12 cellular contexts compared by ENCODE assay signal in genomic region chr2:236551843-236552542, GRCh38. TPM values are rescaled to one million over a fixed set of nuclear protein-coding genes. Genes with fewer than 3 reads are reported as not detected.
DNase-seq lines count a peak whose midpoint lies in the region; ATAC-seq and FAIRE-seq lines count a peak whose summit lies in the region.
"Had no signal": no experiment of that assay in that cellular context is flagged by ENCODE, and none has a peak within 500 bp of the region (broad histone marks: within the 10 kb centered on the region; RNA-seq: fewer than 3 reads in every experiment).

No MANE protein-coding gene starts in this region.

- no peak for FAIRE-seq in HTR-8/SVneo (lab: Jason Lieb, UNC)

- no peaks in the 10 kb centered on the region for H3K27me3 ChIP-seq in neuron (ENCODE audit: insufficient read depth, low read length)
- H3K27me3 ChIP-seq: ovary had no signal

- peak overlapping the region; percentile 19 for H3K4me3 ChIP-seq in neuron (ENCODE audit: low read length)
- H3K4me3 ChIP-seq: ovary had no signal

- H3K9me3 ChIP-seq in neuron (ENCODE audit: low read length): peaks cover 6% of the 10 kb centered on the region

- DNase-seq in activated CD4-positive, CD25-positive, alpha-beta regulatory T cell (lab: John Stamatoyannopoulos, UW): no peak
- no peak for DNase-seq in activated naive CD4-positive, alpha-beta T cell treated with anti-CD3 and anti-CD28 coated beads, Interleukin-2, amount 50 U/mL, for 72 hours (ENCODE audit: low spot score in 2 of 2)
- DNase-seq in NCI-H2081 (lab: John Stamatoyannopoulos, UW) (no peak), HTR-8/SVneo (ENCODE audit: insufficient read length, low spot score) (no peak)
- DNase-seq: dermis blood vessel endothelial cell, DMS153, foreskin fibroblast, ovary had no signal

- H3K4me1 ChIP-seq in neuron (ENCODE audit: insufficient read depth, low read length): peaks cover 23% of the 10 kb centered on the region

- ATAC-seq in activated CD4-positive, CD25-positive, alpha-beta regulatory T cell treated with anti-CD3 and anti-CD28 coated beads, Interleukin-2, amount 50 U/mL, for 24 hours: peak; percentile 11 to 28
- ATAC-seq in HG02678 (IDR thresholded peaks at IDR 0.05; ENCODE audit: unreplicated experiment) (peak; percentile 57), GM19455 (IDR thresholded peaks at IDR 0.05; ENCODE audit: unreplicated experiment) (no peak)
- ATAC-seq in activated naive CD4-positive, alpha-beta T cell treated with anti-CD3 and anti-CD28 coated beads, Interleukin-2, amount 50 U/mL, for 72 hours: peak; percentile 71 to 80

- H3K36me3 ChIP-seq in neuron (ENCODE audit: insufficient read depth, low read length): no peaks in the 10 kb centered on the region
- H3K36me3 ChIP-seq: ovary had no signal

- peaks cover 30 to 42% of the 10 kb centered on the region in 2 donors for H3K36me3 Mint-ChIP-seq in activated naive CD4-positive, alpha-beta T cell treated with anti-CD3 and anti-CD28 coated beads, Interleukin-2, amount 50 U/mL, for 72 hours

- H2AFZ ChIP-seq in neuron (ENCODE audit: low read depth, low read length): peak overlapping the region; percentile 44

- peak overlapping the region; percentile 59 to 69 for H3K27ac Mint-ChIP-seq in activated naive CD4-positive, alpha-beta T cell treated with anti-CD3 and anti-CD28 coated beads, Interleukin-2, amount 50 U/mL, for 72 hours

- H3K9me3 Mint-ChIP-seq in activated naive CD4-positive, alpha-beta T cell treated with anti-CD3 and anti-CD28 coated beads, Interleukin-2, amount 50 U/mL, for 72 hours: peaks cover 12 to 18% of the 10 kb centered on the region in 2 donors

RNA-seq across cellular contexts. Expression of gene ACKR3, which starts 17.6 kb away (rescaled TPM):
- total RNA-seq in activated naive CD4-positive, alpha-beta T cell treated with anti-CD3 and anti-CD28 coated beads, Interleukin-2, amount 50 U/mL, for 72 hours: 1 to 10 TPM in 1 of 2 donors, under 1 TPM in 1; 0.54 to 2.2 TPM
